8 cellular contexts compared by ENCODE assay signal in genomic region chr7:140326116-140326928, GRCh38.
DNase-seq lines count a peak whose midpoint lies in the region; ATAC-seq and TF ChIP-seq lines count a peak whose summit lies in the region.

No MANE protein-coding gene starts in this region.

- peak; percentile 95 to 98 (median 96) for ATAC-seq in right lobe of liver
- no peak for ATAC-seq in HG03108 (IDR thresholded peaks at IDR 0.05; ENCODE audit: unreplicated experiment)

- DNase-seq in NK-92 treated with Interleukin-12 subunit alpha and Interleukin-12 subunit beta, amount 100 ng/mL, for 24 hours (lab: John Stamatoyannopoulos, UW): peak; percentile 20
- DNase-seq in NK-92 (lab: John Stamatoyannopoulos, UW; ENCODE audit: unreplicated experiment): no peak
- DNase-seq in NCI-H2107 (lab: John Stamatoyannopoulos, UW): peak; percentile 10
- DNase-seq in activated CD4-positive, alpha-beta T cell treated with anti-CD3 and anti-CD28 coated beads for 48 hours: peak; percentile 66
- peak; percentile 42 to 72 for DNase-seq in dermis microvascular lymphatic vessel endothelial cell (ENCODE audit: low read depth in 2 of 2)
- peak; percentile 47 to 67 (median 63) for DNase-seq in right lobe of liver
- DNase-seq in stimulated activated CD4-positive, alpha-beta T cell treated with anti-CD3 and anti-CD28 coated beads, Interleukin-4, amount 100 ng/mL, for 48 hours (ENCODE audit: low read depth in 2 of 2): peak; percentile 16 to 27

- H3K27ac ChIP-seq in right lobe of liver: no peak overlapping the region

- no peak overlapping the region for H3K4me3 ChIP-seq in right lobe of liver

- H3K27me3 ChIP-seq in right lobe of liver: no peaks in the 10 kb centered on the region

- WGBS in right lobe of liver (ENCODE audit: insufficient coverage, low coverage, low lambda C conversion rate, missing lambda C conversion rate): 18% methylated on average over 14 of the region's 16 CpGs

- H3K4me1 ChIP-seq in right lobe of liver: peaks cover 0 to 5% (median 0%) of the 10 kb centered on the region in 4 donors

- no peak for TF ChIP-seq POLR2A in right lobe of liver (IDR thresholded peaks at IDR 0.05)

- no peaks in the 10 kb centered on the region for H3K36me3 ChIP-seq in right lobe of liver

- H3K9me3 ChIP-seq in right lobe of liver: no peaks in the 10 kb centered on the region

- TF ChIP-seq CTCF in right lobe of liver (IDR thresholded peaks at IDR 0.05): peak; percentile 63 to 72 (median 68)

- intact Hi-C loops in right lobe of liver (cut with DNase I): no loop called here
